In the genomic region with DNA sequence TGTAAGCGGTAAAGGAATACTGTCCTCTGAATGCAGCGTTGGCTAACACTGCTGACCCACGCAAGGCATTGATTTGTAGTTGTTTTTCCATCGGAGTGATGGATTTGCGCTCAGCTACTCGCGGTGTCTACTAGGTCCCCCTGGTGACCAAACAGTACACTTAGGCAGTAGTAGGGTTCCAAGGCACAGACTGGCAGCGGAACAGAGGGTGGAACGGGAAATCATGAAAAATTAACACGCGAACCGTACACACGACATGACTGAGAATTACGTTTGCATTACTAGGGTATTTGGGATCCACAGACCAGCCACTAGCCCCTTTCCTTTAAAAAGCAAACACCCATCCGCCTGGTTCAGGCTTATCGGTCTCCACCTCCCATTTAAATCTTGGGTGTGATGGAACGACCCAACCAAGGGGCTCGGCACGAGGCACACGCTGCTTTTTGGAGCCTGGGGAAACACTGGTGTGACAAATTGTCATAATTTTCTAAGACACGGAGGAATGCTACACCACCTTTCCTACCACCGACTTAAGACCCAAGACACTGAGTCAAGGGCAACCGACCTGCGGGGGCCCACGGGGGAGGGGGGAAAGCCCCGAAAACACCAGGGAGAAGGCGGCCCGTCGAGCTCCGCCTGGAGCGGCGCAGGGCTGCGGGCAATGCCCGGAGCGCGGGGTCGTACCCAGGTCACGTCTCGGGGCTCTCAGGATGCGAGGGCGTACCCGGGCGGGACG, we compare ENCODE assay signal across 8 cellular contexts. TPM values are rescaled to one million over a fixed set of nuclear protein-coding genes. Genes with fewer than 3 reads are reported as not detected.
DNase-seq lines count a peak whose midpoint lies in the region; ATAC-seq and TF ChIP-seq lines count a peak whose summit lies in the region.

No MANE protein-coding gene starts in this region.

- peak; percentile 56 for DNase-seq in NCI-H1092 (lab: John Stamatoyannopoulos, UW)
- peak; percentile 60 for DNase-seq in astrocyte of the cerebellum (ENCODE audit: low read depth)
- DNase-seq in hepatocyte (ENCODE audit: low spot score), result peak; percentile 85
- DNase-seq in retina, result peak; percentile 90
- DNase-seq in OCI-M2 (lab: John Stamatoyannopoulos, UW; ENCODE audit: unreplicated experiment), result no peak

- peak overlapping the region; percentile 95 for H3K4me3 Mint-ChIP-seq in T-helper 1 cell treated with Interleukin-12 subunit alpha and Interleukin-12 subunit beta and Interleukin-4 antibody, amounts not matched to agents 30 μg/mL and 1 μg/mL, for 36 hours

- peak overlapping the region; percentile 83 for H2AFZ ChIP-seq in hepatocyte

- peak; percentile 27 for ATAC-seq in HG02610 (IDR thresholded peaks at IDR 0.05; ENCODE audit: unreplicated experiment)

- H3K36me3 Mint-ChIP-seq in T-helper 1 cell treated with Interleukin-12 subunit alpha and Interleukin-12 subunit beta and Interleukin-4 antibody, amounts not matched to agents 30 μg/mL and 1 μg/mL, for 36 hours (ENCODE audit: low read depth), result peaks cover 12% of the 10 kb centered on the region

- H3K79me2 ChIP-seq in hepatocyte, result peaks cover 36% of the 10 kb centered on the region

- H3K4me1 ChIP-seq in hepatocyte (ENCODE audit: insufficient read depth), result peaks cover 33% of the 10 kb centered on the region

- no peaks in the 10 kb centered on the region for H3K9me3 ChIP-seq in hepatocyte (ENCODE audit: low read depth)

- H3K27ac ChIP-seq in hepatocyte, result peak overlapping the region; percentile 98

- no peaks in the 10 kb centered on the region for H3K36me3 ChIP-seq in hepatocyte (replicated peaks; ENCODE audit: insufficient read depth, low read depth)

- peak overlapping the region; percentile 65 for H3K4me3 ChIP-seq in astrocyte of the cerebellum (ENCODE audit: low read depth, low read length)
- peak overlapping the region; percentile 89 for H3K4me3 ChIP-seq in hepatocyte

- no peaks in the 10 kb centered on the region for H3K27me3 Mint-ChIP-seq in T-helper 1 cell treated with Interleukin-12 subunit alpha and Interleukin-12 subunit beta and Interleukin-4 antibody, amounts not matched to agents 30 μg/mL and 1 μg/mL, for 36 hours (ENCODE audit: low read depth)

- peaks cover 36% of the 10 kb centered on the region for H3K4me1 Mint-ChIP-seq in T-helper 1 cell treated with Interleukin-12 subunit alpha and Interleukin-12 subunit beta and Interleukin-4 antibody, amounts not matched to agents 30 μg/mL and 1 μg/mL, for 36 hours (ENCODE audit: low read depth)

- H3K27me3 ChIP-seq in hepatocyte, result no peaks in the 10 kb centered on the region

- H3K27ac Mint-ChIP-seq in T-helper 1 cell treated with Interleukin-12 subunit alpha and Interleukin-12 subunit beta and Interleukin-4 antibody, amounts not matched to agents 30 μg/mL and 1 μg/mL, for 36 hours, result peak overlapping the region; percentile 96

- no peaks in the 10 kb centered on the region for H3K9me2 ChIP-seq in hepatocyte (replicated peaks; ENCODE audit: insufficient read depth)

- H3K4me2 ChIP-seq in hepatocyte, result peak overlapping the region; percentile 82

- in situ Hi-C loops in astrocyte of the cerebellum (cut with HindIII; ENCODE audit: low sequenced_read_pairs), result no loop called here

- no peaks in the 10 kb centered on the region for H3K9me3 Mint-ChIP-seq in T-helper 1 cell treated with Interleukin-12 subunit alpha and Interleukin-12 subunit beta and Interleukin-4 antibody, amounts not matched to agents 30 μg/mL and 1 μg/mL, for 36 hours

- 2% methylated on average over 44 of the region's 44 CpGs for WGBS in hepatocyte (ENCODE audit: low lambda C conversion rate, missing lambda C conversion rate)

- no peaks in the 10 kb centered on the region for H4K20me1 ChIP-seq in hepatocyte (ENCODE audit: insufficient read depth, poor library complexity, severe bottlenecking)

- peak; percentile 76 for TF ChIP-seq CTCF in GM12872 (IDR thresholded peaks at IDR 0.05; ENCODE audit: insufficient read depth, low read depth, low read length)
- peak; percentile 75 for TF ChIP-seq CTCF in astrocyte of the cerebellum (IDR thresholded peaks at IDR 0.05; ENCODE audit: low read depth, low read length, missing control alignments)
- peak; percentile 68 for TF ChIP-seq CTCF in hepatocyte (IDR thresholded peaks at IDR 0.05; ENCODE audit: poor library complexity)

RNA-seq across cellular contexts. Expression of gene DIPK1A, which starts 0.7 kb away (rescaled TPM):
- total RNA-seq in hepatocyte, result 19.7 and 21.2 TPM in 2 replicates
- 16.1 and 18.0 TPM in 2 replicates for polyA plus RNA-seq in hepatocyte
